In genomic region chr16:51112311-51112710, GRCh38 we compare ENCODE assay signal across 39 cellular contexts. TPM values are rescaled to one million over a fixed set of nuclear protein-coding genes. Genes with fewer than 3 reads are reported as not detected.
"Had no signal": no experiment of that assay in that cellular context is flagged by ENCODE, and none has a peak within 500 bp of the region (broad histone marks: within the 10 kb centered on the region; RNA-seq: fewer than 3 reads in every experiment).

No MANE protein-coding gene starts in this region.

- H3K27ac Mint-ChIP-seq: activated B cell treated with CpG ODN at 0.5 μM for 24 hours; activated CD4-positive, alpha-beta memory T cell treated with anti-CD3 and anti-CD28 coated beads for 36 hours; activated CD4-positive, alpha-beta T cell treated with anti-CD3 and anti-CD28 coated beads, Interleukin-2, amount 10 ng/mL, durations not matched to agents 24 days and 14 days; activated CD8-positive, alpha-beta T cell treated with anti-CD3 and anti-CD28 coated beads for 36 hours; activated naive CD4-positive, alpha-beta T cell treated with anti-CD3 and anti-CD28 coated beads for 36 hours; activated naive CD4-positive, alpha-beta T cell treated with anti-CD3 and anti-CD28 coated beads, Interleukin-2, amount 50 U/mL, for 72 hours; activated naive CD8-positive, alpha-beta T cell treated with anti-CD3 and anti-CD28 coated beads, Interleukin-2, amount 10 ng/mL, durations not matched to agents 7 days and 5 days; activated naive CD8-positive, alpha-beta T cell treated with anti-CD3 and anti-CD28 coated beads, Interleukin-2, amount 50 U/mL, for 24 hours; activated T-cell treated with anti-CD3 and anti-CD28 coated beads, Interleukin-2, amount 50 U/mL, for 72 hours; activated T-helper 1 cell treated with anti-CD3 and anti-CD28 coated beads, Interleukin-12 subunit alpha, Interleukin-12 subunit beta, Interleukin-2, Interleukin-4 antibody, amounts not matched to agents 30 ng/mL and 10 ng/mL and 1 ng/mL, durations not matched to agents 14 hours and 24 hours and 36 hours; activated T-helper 17 cell treated with anti-CD3 and anti-CD28 coated beads, Interleukin-2, amount 50 U/mL, for 72 hours; T-helper 1 cell treated with Interleukin-12 subunit alpha and Interleukin-12 subunit beta and Interleukin-4 antibody, amounts not matched to agents 30 μg/mL and 1 μg/mL, for 36 hours; T-helper 2 cell treated with Interferon-gamma antibody and Interleukin-4, amounts not matched to agents 5 μg/mL and 100 μg/mL, for 36 hours had no signal

- DNase-seq: activated B cell treated with CpG ODN at 0.5 μM for 24 hours; activated CD4-positive, alpha-beta memory T cell treated with anti-CD3 and anti-CD28 coated beads for 36 hours; activated CD4-positive, alpha-beta T cell treated with anti-CD3 and anti-CD28 coated beads for 4 hours; activated CD4-positive, alpha-beta T cell treated with anti-CD3 and anti-CD28 coated beads, Interleukin-2, amount 10 ng/mL, durations not matched to agents 24 days and 14 days; activated CD4-positive, alpha-beta T cell treated with anti-CD3 and anti-CD28 coated beads, Interleukin-2, amount 50 U/mL, for 1 hour; activated CD4-positive, alpha-beta T cell treated with anti-CD3 and anti-CD28 coated beads, Interleukin-2, amount 50 U/mL, for 4 hours; activated CD4-positive, CD25-positive, alpha-beta regulatory T cell treated with anti-CD3 and anti-CD28 coated beads, Interleukin-2, amount 50 U/mL, for 72 hours; activated CD8-positive, alpha-beta memory T cell treated with anti-CD3 and anti-CD28 coated beads, Interleukin-2, amount 50 U/mL, for 4 hours; activated CD8-positive, alpha-beta T cell treated with anti-CD3 and anti-CD28 coated beads for 36 hours; activated effector memory CD4-positive, alpha-beta T cell treated with anti-CD3 and anti-CD28 coated beads, Interleukin-2, amount 50 U/mL, for 16 hours; activated gamma-delta T cell treated with Interleukin-2 at 50 U/mL for 16 hours; activated naive CD4-positive, alpha-beta T cell; activated naive CD4-positive, alpha-beta T cell treated with anti-CD3 and anti-CD28 coated beads for 36 hours; activated naive CD4-positive, alpha-beta T cell treated with anti-CD3 and anti-CD28 coated beads, Interleukin-2, amount 50 U/mL, for 16 hours; activated naive CD8-positive, alpha-beta T cell treated with anti-CD3 and anti-CD28 coated beads, Interleukin-2, amount 10 ng/mL, durations not matched to agents 7 days and 5 days; activated naive CD8-positive, alpha-beta T cell treated with anti-CD3 and anti-CD28 coated beads, Interleukin-2, amount 50 U/mL, for 24 hours; activated T-cell treated with anti-CD3 and anti-CD28 coated beads for 4 hours; activated T-cell treated with anti-CD3 and anti-CD28 coated beads, Interleukin-2, amount 50 U/mL, for 1 hour; activated T-cell treated with anti-CD3 and anti-CD28 coated beads, Interleukin-2, amount 50 U/mL, for 4 hours; activated T-cell treated with anti-CD3 and anti-CD28 coated beads, Interleukin-2, amount 50 U/mL, for 72 hours; amygdala; anterior cingulate cortex; caudate nucleus; SW 1271; T-helper 1 cell; T-helper 2 cell; T-helper 9 cell had no signal

- H3K9me3 ChIP-seq: ascending aorta had no signal

- H3K4me1 Mint-ChIP-seq: activated CD4-positive, alpha-beta T cell treated with anti-CD3 and anti-CD28 coated beads, Interleukin-2, amount 10 ng/mL, durations not matched to agents 24 days and 14 days; activated naive CD8-positive, alpha-beta T cell treated with anti-CD3 and anti-CD28 coated beads, Interleukin-2, amount 50 U/mL, for 24 hours; activated T-helper 17 cell treated with anti-CD3 and anti-CD28 coated beads, Interleukin-2, amount 50 U/mL, for 72 hours had no signal

- H3K36me3 ChIP-seq: ascending aorta, cardiac muscle cell had no signal

- H3K36me3 Mint-ChIP-seq: activated CD4-positive, alpha-beta memory T cell treated with anti-CD3 and anti-CD28 coated beads for 36 hours; activated naive CD4-positive, alpha-beta T cell treated with anti-CD3 and anti-CD28 coated beads, Interleukin-2, amount 50 U/mL, for 72 hours; activated naive CD8-positive, alpha-beta T cell treated with anti-CD3 and anti-CD28 coated beads, Interleukin-2, amount 10 ng/mL, durations not matched to agents 7 days and 5 days; brain had no signal

- H3K27me3 ChIP-seq: ascending aorta had no signal

- H3K9me3 Mint-ChIP-seq: activated CD4-positive, alpha-beta memory T cell treated with anti-CD3 and anti-CD28 coated beads for 36 hours; activated naive CD8-positive, alpha-beta T cell treated with anti-CD3 and anti-CD28 coated beads, Interleukin-2, amount 50 U/mL, for 24 hours; activated T-cell treated with anti-CD3 and anti-CD28 coated beads, Interleukin-2, amount 50 U/mL, for 4 hours; activated T-helper 1 cell treated with anti-CD3 and anti-CD28 coated beads, Interleukin-12 subunit alpha, Interleukin-12 subunit beta, Interleukin-2, Interleukin-4 antibody, amounts not matched to agents 30 ng/mL and 10 ng/mL and 1 ng/mL, durations not matched to agents 14 hours and 24 hours and 36 hours; activated T-helper 17 cell treated with anti-CD3 and anti-CD28 coated beads, Interleukin-2, amount 50 U/mL, for 72 hours; T-helper 2 cell treated with Interferon-gamma antibody and Interleukin-4, amounts not matched to agents 5 μg/mL and 100 μg/mL, for 36 hours had no signal

- ATAC-seq: activated CD8-positive, alpha-beta T cell treated with anti-CD3 and anti-CD28 coated beads for 36 hours; activated naive CD4-positive, alpha-beta T cell treated with anti-CD3 and anti-CD28 coated beads, Interleukin-2, amount 50 U/mL, for 72 hours; activated naive CD8-positive, alpha-beta T cell treated with anti-CD3 and anti-CD28 coated beads, Interleukin-2, amount 50 U/mL, for 24 hours; activated T-cell treated with anti-CD3 and anti-CD28 coated beads, Interleukin-2, amount 50 U/mL, for 4 hours; activated T-cell treated with anti-CD3 and anti-CD28 coated beads, Interleukin-2, amount 50 U/mL, for 72 hours; activated T-helper 17 cell treated with anti-CD3 and anti-CD28 coated beads, Interleukin-2, amount 50 U/mL, for 72 hours had no signal

- H3K4me1 ChIP-seq: ascending aorta had no signal

- FAIRE-seq: bronchial epithelial cell, TTC549 had no signal

- H3K27ac ChIP-seq: ascending aorta, cardiac muscle cell, VCaP had no signal

- H3K4me3 Mint-ChIP-seq: activated B cell treated with CpG ODN at 0.5 μM for 24 hours; activated CD4-positive, alpha-beta memory T cell treated with anti-CD3 and anti-CD28 coated beads for 36 hours; activated CD4-positive, alpha-beta T cell treated with anti-CD3 and anti-CD28 coated beads, Interleukin-2, amount 10 ng/mL, durations not matched to agents 24 days and 14 days; activated CD8-positive, alpha-beta T cell treated with anti-CD3 and anti-CD28 coated beads for 36 hours; activated naive CD4-positive, alpha-beta T cell treated with anti-CD3 and anti-CD28 coated beads for 36 hours; activated naive CD8-positive, alpha-beta T cell treated with anti-CD3 and anti-CD28 coated beads, Interleukin-2, amount 10 ng/mL, durations not matched to agents 7 days and 5 days; activated naive CD8-positive, alpha-beta T cell treated with anti-CD3 and anti-CD28 coated beads, Interleukin-2, amount 50 U/mL, for 24 hours; activated T-cell treated with anti-CD3 and anti-CD28 coated beads, Interleukin-2, amount 50 U/mL, for 4 hours; activated T-cell treated with anti-CD3 and anti-CD28 coated beads, Interleukin-2, amount 50 U/mL, for 72 hours; activated T-helper 1 cell treated with anti-CD3 and anti-CD28 coated beads, Interleukin-12 subunit alpha, Interleukin-12 subunit beta, Interleukin-2, Interleukin-4 antibody, amounts not matched to agents 30 ng/mL and 10 ng/mL and 1 ng/mL, durations not matched to agents 14 hours and 24 hours and 36 hours; activated T-helper 17 cell treated with anti-CD3 and anti-CD28 coated beads, Interleukin-2, amount 50 U/mL, for 72 hours; T-helper 1 cell treated with Interleukin-12 subunit alpha and Interleukin-12 subunit beta and Interleukin-4 antibody, amounts not matched to agents 30 μg/mL and 1 μg/mL, for 36 hours; T-helper 2 cell treated with Interferon-gamma antibody and Interleukin-4, amounts not matched to agents 5 μg/mL and 100 μg/mL, for 36 hours had no signal

- H3K4me3 ChIP-seq: ascending aorta, cardiac muscle cell had no signal

RNA-seq across cellular contexts. Expression of gene SALL1, which starts 38.8 kb away (rescaled TPM):
- total RNA-seq: activated B cell treated with CpG ODN at 0.5 μM for 24 hours; activated CD4-positive, alpha-beta memory T cell treated with anti-CD3 and anti-CD28 coated beads for 36 hours; activated CD4-positive, alpha-beta T cell treated with anti-CD3 and anti-CD28 coated beads, Interleukin-2, amount 10 ng/mL, durations not matched to agents 24 days and 14 days; activated CD8-positive, alpha-beta memory T cell treated with anti-CD3 and anti-CD28 coated beads for 36 hours; activated CD8-positive, alpha-beta T cell treated with anti-CD3 and anti-CD28 coated beads for 36 hours; activated naive CD4-positive, alpha-beta T cell treated with anti-CD3 and anti-CD28 coated beads for 36 hours; activated naive CD4-positive, alpha-beta T cell treated with anti-CD3 and anti-CD28 coated beads, Interleukin-2, amount 50 U/mL, for 72 hours; activated naive CD8-positive, alpha-beta T cell treated with anti-CD3 and anti-CD28 coated beads, Interleukin-2, amount 10 ng/mL, durations not matched to agents 7 days and 5 days; activated T-cell treated with anti-CD3 and anti-CD28 coated beads, Interleukin-2, amount 50 U/mL, for 4 hours; activated T-cell treated with anti-CD3 and anti-CD28 coated beads, Interleukin-2, amount 50 U/mL, for 72 hours; activated T-helper 1 cell treated with anti-CD3 and anti-CD28 coated beads, Interleukin-12 subunit alpha, Interleukin-12 subunit beta, Interleukin-2, Interleukin-4 antibody, amounts not matched to agents 30 ng/mL and 10 ng/mL and 1 ng/mL, durations not matched to agents 14 hours and 24 hours and 36 hours; activated T-helper 17 cell treated with anti-CD3 and anti-CD28 coated beads, Interleukin-2, amount 50 U/mL, for 72 hours; ascending aorta; bronchial epithelial cell had no signal
